In genomic region chr7:100171840-100172239, GRCh38 we compare ENCODE assay signal across 9 cellular contexts. TPM values are rescaled to one million over a fixed set of nuclear protein-coding genes. Genes with fewer than 3 reads are reported as not detected.
DNase-seq lines count a peak whose midpoint lies in the region; ATAC-seq and TF ChIP-seq lines count a peak whose summit lies in the region.
"Had no signal": no experiment of that assay in that cellular context is flagged by ENCODE, and none has a peak within 500 bp of the region (broad histone marks: within the 10 kb centered on the region; RNA-seq: fewer than 3 reads in every experiment).

No MANE protein-coding gene starts in this region.

- peaks cover 57 to 73% (median 68%) of the 10 kb centered on the region in 3 donors for H3K27me3 Mint-ChIP-seq in CD14-positive monocyte (ENCODE audit: low read depth in 3 of 3)
- peaks cover 36 to 48% of the 10 kb centered on the region in 2 donors for H3K27me3 Mint-ChIP-seq in effector memory CD8-positive, alpha-beta T cell
- peaks cover 11% of the 10 kb centered on the region for H3K27me3 Mint-ChIP-seq in neural progenitor cell (ENCODE audit: insufficient read depth, low read depth)

- H3K36me3 ChIP-seq in MM.1S (replicated peaks; ENCODE audit: insufficient read depth, low read length) (no peaks in the 10 kb centered on the region), neural progenitor cell (no peaks in the 10 kb centered on the region)

- H3F3A ChIP-seq in MM.1S (ENCODE audit: insufficient read depth, low read length) (no peaks in the 10 kb centered on the region), neural progenitor cell (ENCODE audit: low read depth) (peaks cover 44% of the 10 kb centered on the region)

- DNase-seq in CD14-positive monocyte (ENCODE audit: low spot score) (no peak), MM.1S (no peak), neural progenitor cell (ENCODE audit: low spot score) (no peak), substantia nigra (lab: John Stamatoyannopoulos, UW) (no peak), NCI-H2196 treated with DMSO at 0.1 percent for 48 hours (lab: John Stamatoyannopoulos, UW; ENCODE audit: unreplicated experiment) (no peak)
- no peak for DNase-seq in effector memory CD8-positive, alpha-beta T cell
- DNase-seq: DND-41 had no signal

- no peaks in the 10 kb centered on the region for H3K9me3 ChIP-seq in MM.1S (replicated peaks; ENCODE audit: insufficient read depth, low read length)
- H3K9me3 ChIP-seq in neural progenitor cell (ENCODE audit: low read depth) = no peaks in the 10 kb centered on the region

- peaks cover 44% of the 10 kb centered on the region for H3K4me1 Mint-ChIP-seq in CD14-positive monocyte
- H3K4me1 Mint-ChIP-seq in effector memory CD8-positive, alpha-beta T cell (ENCODE audit: low read depth in 2 of 2) = peaks cover 29 to 33% of the 10 kb centered on the region in 2 donors
- peaks cover 57% of the 10 kb centered on the region for H3K4me1 Mint-ChIP-seq in neural progenitor cell

- no peaks in the 10 kb centered on the region for H3K9me2 ChIP-seq in MM.1S (replicated peaks; ENCODE audit: insufficient read depth, low read length)

- H3K4me3 ChIP-seq in MM.1S (ENCODE audit: low read length) (peak overlapping the region; percentile 47; the same call in 1 of the 2 replicates), neural progenitor cell (peak overlapping the region; percentile 55)

- H3K4me2 ChIP-seq in MM.1S (ENCODE audit: low read depth, low read length) = peak overlapping the region; percentile 81
- H3K4me2 ChIP-seq in neural progenitor cell = peak overlapping the region; percentile 89

- H4K20me1 ChIP-seq in MM.1S (ENCODE audit: insufficient read depth, low read length) (no peaks in the 10 kb centered on the region), neural progenitor cell (ENCODE audit: low read depth) (peaks cover 68% of the 10 kb centered on the region)

- H2AFZ ChIP-seq in MM.1S (ENCODE audit: low read length) (no peak overlapping the region), neural progenitor cell (replicated peaks) (no peak overlapping the region)

- H3K27ac Mint-ChIP-seq in CD14-positive monocyte = no peak overlapping the region
- H3K27ac Mint-ChIP-seq in effector memory CD8-positive, alpha-beta T cell = no peak overlapping the region
- H3K27ac Mint-ChIP-seq in neural progenitor cell = no peak overlapping the region

- no peak for TF ChIP-seq CTCF in CD14-positive monocyte (IDR thresholded peaks at IDR 0.05)
- TF ChIP-seq CTCF in MM.1S (IDR thresholded peaks at IDR 0.05; ENCODE audit: low read length) = no peak
- TF ChIP-seq CTCF in neural progenitor cell (IDR thresholded peaks at IDR 0.05) = no peak

- H3K4me1 ChIP-seq in MM.1S (ENCODE audit: low read length) (no peaks in the 10 kb centered on the region; the same call in 1 of the 2 replicates), neural progenitor cell (peaks cover 42% of the 10 kb centered on the region)

- no peaks in the 10 kb centered on the region for H3K79me2 ChIP-seq in MM.1S (ENCODE audit: low read length)
- H3K79me2 ChIP-seq in neural progenitor cell (ENCODE audit: low read depth) = peaks cover 8% of the 10 kb centered on the region

- H3K27me3 ChIP-seq in MM.1S (replicated peaks; ENCODE audit: insufficient read depth, low read length) = peaks cover 88% of the 10 kb centered on the region
- peaks cover 31% of the 10 kb centered on the region for H3K27me3 ChIP-seq in neural progenitor cell

- peaks cover 4 to 21% of the 10 kb centered on the region in 2 donors for H3K36me3 Mint-ChIP-seq in CD14-positive monocyte
- peaks cover 12% of the 10 kb centered on the region for H3K36me3 Mint-ChIP-seq in effector memory CD8-positive, alpha-beta T cell (ENCODE audit: insufficient read depth)
- H3K36me3 Mint-ChIP-seq in neural progenitor cell = peaks cover 18% of the 10 kb centered on the region

- H3K27ac ChIP-seq in MM.1S (ENCODE audit: low read length) = no peak overlapping the region
- H3K27ac ChIP-seq in neural progenitor cell = no peak overlapping the region
- no peak overlapping the region for H3K27ac ChIP-seq in substantia nigra (ENCODE audit: low read depth, low read length, poor library complexity, severe bottlenecking)

- H3K9ac ChIP-seq in MM.1S (ENCODE audit: low read length) = no peak overlapping the region
- no peak overlapping the region for H3K9ac ChIP-seq in neural progenitor cell

- peak; percentile 52 for ATAC-seq in effector memory CD8-positive, alpha-beta T cell (replicated peaks)
- ATAC-seq in GM18517 (IDR thresholded peaks at IDR 0.05; ENCODE audit: unreplicated experiment) = no peak
- no peak for ATAC-seq in HG03280 (IDR thresholded peaks at IDR 0.05; ENCODE audit: unreplicated experiment)

- intact Hi-C loops in CD14-positive monocyte (cut with micrococcal nuclease) = no loop called here

- peaks cover 0 to 21% (median 9%) of the 10 kb centered on the region in 7 donors for H3K9me3 Mint-ChIP-seq in CD14-positive monocyte
- H3K9me3 Mint-ChIP-seq in effector memory CD8-positive, alpha-beta T cell = no peaks in the 10 kb centered on the region
- H3K9me3 Mint-ChIP-seq in neural progenitor cell = no peaks in the 10 kb centered on the region

- peak overlapping the region; percentile 41 to 84 for H3K4me3 Mint-ChIP-seq in CD14-positive monocyte
- peak overlapping the region; percentile 70 to 78 for H3K4me3 Mint-ChIP-seq in effector memory CD8-positive, alpha-beta T cell
- peak overlapping the region; percentile 71 for H3K4me3 Mint-ChIP-seq in neural progenitor cell

RNA-seq across cellular contexts. Expression of gene GAL3ST4, which starts 3.4 kb away (rescaled TPM):
- not detected for polyA plus RNA-seq in CD14-positive monocyte
- total RNA-seq in neural progenitor cell (ENCODE audit: low replicate concordance) = 0.90 and 2.5 TPM in 2 replicates

RNA-seq across cellular contexts. Expression of gene GPC2, which starts 5.3 kb away (rescaled TPM):
- not detected for polyA plus RNA-seq in CD14-positive monocyte
- 17.0 and 61.0 TPM in 2 replicates for total RNA-seq in neural progenitor cell (ENCODE audit: low replicate concordance)

RNA-seq across cellular contexts. Expression of gene STAG3, which starts 5.9 kb away (rescaled TPM):
- under 1 TPM in 1 of 2 donors, not detected in 1; 0.39 TPM for polyA plus RNA-seq in CD14-positive monocyte
- total RNA-seq in neural progenitor cell (ENCODE audit: low replicate concordance) = 0.58 and 1.2 TPM in 2 replicates

RNA-seq across cellular contexts. Expression of gene TRAPPC14, which starts 13.3 kb away (rescaled TPM):
- 1 to 10 TPM; 1.0 to 1.6 TPM for polyA plus RNA-seq in CD14-positive monocyte
- 4.3 and 13.3 TPM in 2 replicates for total RNA-seq in neural progenitor cell (ENCODE audit: low replicate concordance)

RNA-seq across cellular contexts. Expression of gene LAMTOR4, which starts 23.1 kb away (rescaled TPM):
- 100 to 1,000 TPM; 621 to 754 TPM for polyA plus RNA-seq in CD14-positive monocyte
- 70.5 and 123 TPM in 2 replicates for total RNA-seq in neural progenitor cell (ENCODE audit: low replicate concordance)
